In genomic region chr1:36401602-36402517, GRCh38 we compare ENCODE assay signal across 9 cellular contexts. TPM values are rescaled to one million over a fixed set of nuclear protein-coding genes. Genes with fewer than 3 reads are reported as not detected.
DNase-seq lines count a peak whose midpoint lies in the region; ATAC-seq and TF ChIP-seq lines count a peak whose summit lies in the region.
"Had no signal": no experiment of that assay in that cellular context is flagged by ENCODE, and none has a peak within 500 bp of the region (broad histone marks: within the 10 kb centered on the region; RNA-seq: fewer than 3 reads in every experiment).

No MANE protein-coding gene starts in this region.

- no peak for DNase-seq in GM23338 (ENCODE audit: low spot score)
- no peak for DNase-seq in SJCRH30
- no peak for DNase-seq in fibroblast of the aortic adventitia (ENCODE audit: low read depth)
- no peak for DNase-seq in progenitor cell of endocrine pancreas (ENCODE audit: low spot score, unreplicated experiment)
- no peak for DNase-seq in activated CD4-positive, alpha-beta T cell treated with anti-CD3 and anti-CD28 coated beads for 4 hours
- no peak for DNase-seq in NCI-H2227 (lab: John Stamatoyannopoulos, UW; ENCODE audit: unreplicated experiment)
- DNase-seq: NCI-H2081 had no signal

- H2AFZ ChIP-seq in GM23338 = peak overlapping the region; percentile 95; the same call in 1 of the 2 replicates

- no peaks in the 10 kb centered on the region; the same call in 1 of the 2 replicates for H3F3A ChIP-seq in GM23338 (replicated peaks; ENCODE audit: low read depth)

- H3K4me3 Mint-ChIP-seq in GM23338 = peak overlapping the region; percentile 56
- peak overlapping the region; percentile 84 for H3K4me3 Mint-ChIP-seq in progenitor cell of endocrine pancreas (ENCODE audit: low read depth)

- peaks cover 3% of the 10 kb centered on the region for H3K4me1 Mint-ChIP-seq in GM23338
- peaks cover 16% of the 10 kb centered on the region for H3K4me1 Mint-ChIP-seq in progenitor cell of endocrine pancreas (ENCODE audit: low read depth)

- peak overlapping the region; percentile 69; the same call in 1 of the 2 replicates for H3K4me2 ChIP-seq in GM23338

- no peak for TF ChIP-seq CTCF in GM23338 (conservative IDR thresholded peaks at IDR 0.05; ENCODE audit: low read depth in 2 of 2)
- TF ChIP-seq CTCF in fibroblast of the aortic adventitia (IDR thresholded peaks at IDR 0.05; ENCODE audit: insufficient read depth, low read length) = no peak
- no peak for TF ChIP-seq CTCF in progenitor cell of endocrine pancreas (IDR thresholded peaks at IDR 0.05; ENCODE audit: unreplicated experiment)

- H3K4me3 ChIP-seq in GM23338 = no peak overlapping the region
- peak overlapping the region; percentile 58 for H3K4me3 ChIP-seq in SJCRH30
- H3K4me3 ChIP-seq in fibroblast of the aortic adventitia (ENCODE audit: low read depth, low read length) = peak overlapping the region; percentile 54

- peaks cover 3% of the 10 kb centered on the region for H3K4me1 ChIP-seq in GM23338 (ENCODE audit: insufficient read depth)
- no peaks in the 10 kb centered on the region for H3K4me1 ChIP-seq in SJCRH30

- H3K36me3 Mint-ChIP-seq in GM23338 (ENCODE audit: low read depth) = no peaks in the 10 kb centered on the region
- no peaks in the 10 kb centered on the region for H3K36me3 Mint-ChIP-seq in progenitor cell of endocrine pancreas (ENCODE audit: insufficient read depth)

- H3K27me3 Mint-ChIP-seq in GM23338 (ENCODE audit: insufficient read depth, low read depth, poor library complexity) (peaks cover 14% of the 10 kb centered on the region), progenitor cell of endocrine pancreas (no peaks in the 10 kb centered on the region)

- no peaks in the 10 kb centered on the region for H4K20me1 ChIP-seq in GM23338 (replicated peaks; ENCODE audit: insufficient read depth)

- H3K9me3 Mint-ChIP-seq in GM23338 (0 out of 3 replicates have a peak, but pooled peaks cover 4% of the 10 kb centered on the region), progenitor cell of endocrine pancreas (ENCODE audit: low read depth) (no peaks in the 10 kb centered on the region)

- no peaks in the 10 kb centered on the region for H3K9me3 ChIP-seq in SJCRH30 (replicated peaks)

- 0 out of 2 replicates have a peak overlapping the region, but pooled peaks have one; percentile 63 for H3K27ac ChIP-seq in GM23338 (ENCODE audit: low read depth)
- H3K27ac ChIP-seq in SJCRH30 = peak overlapping the region; percentile 55

- H3K27me3 ChIP-seq in GM23338 (ENCODE audit: insufficient read depth) (no peaks in the 10 kb centered on the region), SJCRH30 (no peaks in the 10 kb centered on the region)

- H3K9me2 ChIP-seq in GM23338 (ENCODE audit: insufficient read depth) = no peaks in the 10 kb centered on the region

- H3K79me2 ChIP-seq in GM23338 (replicated peaks; ENCODE audit: insufficient read depth) = 0 out of 2 replicates have a peak, but pooled peaks cover under 1% of the 10 kb centered on the region

- no peaks in the 10 kb centered on the region for H3K36me3 ChIP-seq in GM23338 (ENCODE audit: insufficient read depth)
- no peaks in the 10 kb centered on the region for H3K36me3 ChIP-seq in SJCRH30

- ATAC-seq in GM23338 (no peak), HG03280 (IDR thresholded peaks at IDR 0.05; ENCODE audit: unreplicated experiment) (no peak), GM21423 (IDR thresholded peaks at IDR 0.05; ENCODE audit: unreplicated experiment) (no peak)

- H3K27ac Mint-ChIP-seq in GM23338 (no peak overlapping the region), progenitor cell of endocrine pancreas (peak overlapping the region; percentile 98)

TF ChIP-seq in GM23338, 12 proteins besides CTCF, POLR2A, EP300 and RAD21:
- no peak for TF ChIP-seq ZNF331 (CRISPR knock-in tag; IDR thresholded peaks at IDR 0.05; ENCODE audit: low read depth)
- TF ChIP-seq EZH2phosphoT487 (IDR thresholded peaks at IDR 0.05; ENCODE audit: unreplicated experiment) = no peak
- no peak for TF ChIP-seq POLR2AphosphoS5 (IDR thresholded peaks at IDR 0.05; ENCODE audit: low read depth)
- TF ChIP-seq STAT1 (IDR thresholded peaks at IDR 0.05; ENCODE audit: unreplicated experiment) = no peak

RNA-seq across cellular contexts. Expression of gene LSM10, which starts 4.2 kb away (rescaled TPM):
- 27.5 and 28.6 TPM in 2 replicates for total RNA-seq in GM23338 (2014; rRNA removed; shearing (Covaris generic))
- 96.2 and 98.9 TPM in 2 replicates for polyA plus RNA-seq in GM23338 (2016; fragmentation: Nextera tagmentation; extraction: Ambion mirVana)
- total RNA-seq in SJCRH30 (2014; rRNA removed; shearing (Covaris generic)) = 14.6 and 15.4 TPM in 2 replicates
- total RNA-seq in fibroblast of the aortic adventitia (ENCODE audit: low replicate concordance) (3.9 and 9.5 TPM in 2 replicates), progenitor cell of endocrine pancreas (28.4 and 32.8 TPM in 2 replicates)

RNA-seq across cellular contexts. Expression of gene STK40, which starts 16.1 kb away (rescaled TPM):
- 20.0 and 20.2 TPM in 2 replicates for total RNA-seq in GM23338 (2014; rRNA removed; shearing (Covaris generic))
- 8.1 and 8.5 TPM in 2 replicates for polyA plus RNA-seq in GM23338 (2016; fragmentation: Nextera tagmentation; extraction: Ambion mirVana)
- 30.3 and 33.7 TPM in 2 replicates for total RNA-seq in SJCRH30 (2014; rRNA removed; shearing (Covaris generic))
- total RNA-seq in fibroblast of the aortic adventitia (ENCODE audit: low replicate concordance) (7.0 and 12.9 TPM in 2 replicates), progenitor cell of endocrine pancreas (34.6 and 42.0 TPM in 2 replicates)

RNA-seq across cellular contexts. Expression of gene OSCP1, which starts 48.4 kb away (rescaled TPM):
- 0.58 and 2.2 TPM in 2 replicates for total RNA-seq in GM23338 (2014; rRNA removed; shearing (Covaris generic))
- polyA plus RNA-seq in GM23338 (2016; fragmentation: Nextera tagmentation; extraction: Ambion mirVana) = 2.6 and 3.0 TPM in 2 replicates
- total RNA-seq in SJCRH30 (2014; rRNA removed; shearing (Covaris generic)) = 0.71 and 2.6 TPM in 2 replicates
- total RNA-seq in fibroblast of the aortic adventitia (ENCODE audit: low replicate concordance) = 2.7 and 8.7 TPM in 2 replicates
- total RNA-seq in progenitor cell of endocrine pancreas = 18.2 and 21.0 TPM in 2 replicates
